16 cellular contexts compared by ENCODE assay signal in the genomic region with DNA sequence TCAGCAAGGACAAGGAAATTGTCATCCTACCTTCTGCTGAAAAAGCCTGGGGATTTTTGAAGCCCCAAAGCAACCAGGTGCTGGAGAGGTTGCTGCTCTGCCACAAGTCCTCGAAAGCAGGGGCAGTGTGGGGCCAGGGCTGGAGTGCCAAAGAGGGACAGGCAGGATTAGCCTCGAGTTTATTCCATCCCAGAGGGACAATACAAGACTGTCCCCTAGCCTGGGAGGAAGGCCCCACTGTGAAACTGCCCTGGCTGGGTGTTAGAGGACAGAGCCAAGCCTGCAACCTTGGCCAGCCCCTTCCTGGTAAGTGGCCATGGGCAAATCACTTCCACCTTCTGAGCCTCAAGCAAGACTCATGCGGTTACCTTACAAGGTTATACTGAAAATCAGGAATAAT.
"Had no signal": no experiment of that assay in that cellular context is flagged by ENCODE, and none has a peak within 500 bp of the region (broad histone marks: within the 10 kb centered on the region; RNA-seq: fewer than 3 reads in every experiment).

No MANE protein-coding gene starts in this region.

- H3K9ac ChIP-seq: neural progenitor cell had no signal

- H3K27me3 ChIP-seq: esophagus muscularis mucosa, neural progenitor cell had no signal

- H3K4me2 ChIP-seq: neural progenitor cell had no signal

- H3K9me3 Mint-ChIP-seq: neural progenitor cell; stimulated activated naive CD8-positive, alpha-beta T cell treated with anti-CD3 and anti-CD28 coated beads, Interleukin-15, amount 100 ng/mL, for 72 hours had no signal

- H3K27ac Mint-ChIP-seq: activated T-helper 1 cell treated with anti-CD3 and anti-CD28 coated beads, Interleukin-12 subunit alpha, Interleukin-12 subunit beta, Interleukin-2, Interleukin-4 antibody, amounts not matched to agents 30 ng/mL and 10 ng/mL and 1 ng/mL, durations not matched to agents 14 hours and 24 hours and 36 hours; neural progenitor cell; progenitor cell of endocrine pancreas; stimulated activated naive CD8-positive, alpha-beta T cell treated with anti-CD3 and anti-CD28 coated beads, Interleukin-15, amount 100 ng/mL, for 72 hours had no signal

- H3K4me3 Mint-ChIP-seq: activated T-helper 1 cell treated with anti-CD3 and anti-CD28 coated beads, Interleukin-12 subunit alpha, Interleukin-12 subunit beta, Interleukin-2, Interleukin-4 antibody, amounts not matched to agents 30 ng/mL and 10 ng/mL and 1 ng/mL, durations not matched to agents 14 hours and 24 hours and 36 hours; neural progenitor cell; stimulated activated naive CD8-positive, alpha-beta T cell treated with anti-CD3 and anti-CD28 coated beads, Interleukin-15, amount 100 ng/mL, for 72 hours had no signal

- H3K27me3 Mint-ChIP-seq: progenitor cell of endocrine pancreas; stimulated activated naive CD8-positive, alpha-beta T cell treated with anti-CD3 and anti-CD28 coated beads, Interleukin-15, amount 100 ng/mL, for 72 hours had no signal

- DNase-seq: activated CD4-positive, alpha-beta T cell treated with anti-CD3 and anti-CD28 coated beads, Interleukin-2, amount 50 U/mL, for 48 hours; activated gamma-delta T cell treated with Interleukin-2 at 50 U/mL for 16 hours; dermis blood vessel endothelial cell; effector memory CD4-positive, alpha-beta T cell; left cardiac atrium; naive thymus-derived CD4-positive, alpha-beta T cell; stimulated activated naive CD8-positive, alpha-beta T cell treated with anti-CD3 and anti-CD28 coated beads, Interleukin-15, amount 100 ng/mL, for 72 hours; T-helper 2 cell; trophoblast cell; WERI-Rb-1 had no signal

- H3K27ac ChIP-seq: esophagus muscularis mucosa, neural progenitor cell, WERI-Rb-1 had no signal

- H3K4me1 ChIP-seq: neural progenitor cell had no signal

- H3K4me3 ChIP-seq: esophagus muscularis mucosa, lung, neural progenitor cell had no signal

- H2AFZ ChIP-seq: neural progenitor cell had no signal

- ATAC-seq: activated naive CD4-positive, alpha-beta T cell treated with anti-CD3 and anti-CD28 coated beads, Interleukin-2, amount 50 U/mL, for 72 hours; left cardiac atrium; naive thymus-derived CD4-positive, alpha-beta T cell; stimulated activated naive CD8-positive, alpha-beta T cell treated with anti-CD3 and anti-CD28 coated beads, Interleukin-15, amount 100 ng/mL, for 72 hours had no signal

- H3K36me3 ChIP-seq: esophagus muscularis mucosa, neural progenitor cell, WERI-Rb-1 had no signal
